24 cellular contexts compared by ENCODE assay signal in genomic region chr1:199946305-199947155, GRCh38.
"Had no signal": no experiment of that assay in that cellular context is flagged by ENCODE, and none has a peak within 500 bp of the region (broad histone marks: within the 10 kb centered on the region; RNA-seq: fewer than 3 reads in every experiment).

No MANE protein-coding gene starts in this region.

- H3K27me3 ChIP-seq: brain microvascular endothelial cell had no signal

- H3K4me3 ChIP-seq: coronary artery, dorsolateral prefrontal cortex had no signal

- DNase-seq: activated B cell treated with CpG ODN at 0.5 μM for 24 hours; activated CD4-positive, alpha-beta T cell treated with anti-CD3 and anti-CD28 coated beads for 48 hours; activated CD4-positive, alpha-beta T cell treated with anti-CD3 and anti-CD28 coated beads, Interleukin-2, amount 50 U/mL, for 1 hour; activated CD4-positive, alpha-beta T cell treated with anti-CD3 and anti-CD28 coated beads, Interleukin-2, amount 50 U/mL, for 48 hours; activated CD8-positive, alpha-beta memory T cell treated with anti-CD3 and anti-CD28 coated beads for 24 hours; activated CD8-positive, alpha-beta T cell treated with anti-CD3 and anti-CD28 coated beads for 36 hours; activated effector memory CD4-positive, alpha-beta T cell treated with Interleukin-2 at 50 U/mL for 16 hours; activated gamma-delta T cell treated with Interleukin-2 at 50 U/mL for 16 hours; activated naive CD4-positive, alpha-beta T cell treated with anti-CD3 and anti-CD28 coated beads, Interleukin-2, amount 50 U/mL, for 16 hours; activated naive CD4-positive, alpha-beta T cell treated with Interleukin-2 at 50 U/mL for 16 hours; activated T-cell treated with anti-CD3 and anti-CD28 coated beads, Interleukin-2, amount 50 U/mL, for 4 hours; amniotic stem cell; anterior cingulate cortex; brain microvascular endothelial cell; dorsolateral prefrontal cortex; effector memory CD4-positive, alpha-beta T cell; endodermal cell; foreskin fibroblast; head of caudate nucleus; T1000; WERI-Rb-1 had no signal

- ATAC-seq: activated CD8-positive, alpha-beta T cell treated with anti-CD3 and anti-CD28 coated beads for 36 hours; activated T-helper 17 cell treated with anti-CD3 and anti-CD28 coated beads, Interleukin-2, amount 50 U/mL, for 72 hours; esophagus mucosa had no signal

- H3K27ac ChIP-seq: brain microvascular endothelial cell, coronary artery, dorsolateral prefrontal cortex, WERI-Rb-1 had no signal

- H3K36me3 ChIP-seq: brain microvascular endothelial cell, WERI-Rb-1 had no signal
